In the genomic region with DNA sequence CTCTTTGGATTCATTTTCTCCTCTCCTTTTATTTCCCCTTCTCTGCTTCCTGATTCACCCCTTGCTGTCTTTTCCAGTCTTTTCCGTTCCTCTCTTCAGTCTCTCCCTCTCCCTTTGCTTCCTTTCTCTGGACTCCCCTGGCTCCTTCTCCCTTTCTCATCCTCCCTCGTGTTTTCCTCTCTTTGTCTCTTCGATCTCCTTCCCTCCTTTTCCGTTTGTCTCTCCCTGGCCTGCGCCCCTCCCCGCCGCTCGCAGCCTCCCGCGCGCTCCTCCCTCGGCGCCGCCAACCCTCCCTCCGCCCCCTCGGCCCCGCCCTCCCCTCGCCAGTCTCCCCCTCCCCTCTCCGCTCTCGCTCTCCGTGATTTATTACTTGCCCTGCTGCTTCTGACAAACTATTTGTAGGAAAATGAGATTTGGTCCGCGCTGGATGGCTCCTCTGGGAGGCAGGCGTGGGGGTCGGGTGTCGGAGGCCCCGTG, we compare ENCODE assay signal across 8 cellular contexts. TPM values are rescaled to one million over a fixed set of nuclear protein-coding genes. Genes with fewer than 3 reads are reported as not detected.
DNase-seq lines count a peak whose midpoint lies in the region; ATAC-seq, FAIRE-seq and TF ChIP-seq lines count a peak whose summit lies in the region.

No MANE protein-coding gene starts in this region.

- BruUV-seq in PC-9 (replicated peaks; lab: Mats Ljungman, UMichigan), result no TSS peak

- no peaks in the 10 kb centered on the region for H3K9me3 Mint-ChIP-seq in CD4-positive, alpha-beta memory T cell

- intact Hi-C loops in CD4-positive, alpha-beta memory T cell (cut with micrococcal nuclease), result no loop called here
- intact Hi-C loops in PC-9 (cut with micrococcal nuclease; ENCODE audit: unreplicated experiment), result no loop called here

- FAIRE-seq in urothelium cell line (lab: Jason Lieb, UNC), result peak; percentile 91

- no peak for ATAC-seq in GM18861 (IDR thresholded peaks at IDR 0.05; ENCODE audit: unreplicated experiment)

- no peak overlapping the region for H3K27ac ChIP-seq in CD4-positive, alpha-beta memory T cell (ENCODE audit: low read depth, low read length)
- H3K27ac ChIP-seq in PC-9 (0 out of 2 replicates have a peak overlapping the region, but pooled peaks have one; percentile 10), parathyroid adenoma (no peak overlapping the region)

- no peaks in the 10 kb centered on the region for H3K9me3 ChIP-seq in CD4-positive, alpha-beta memory T cell (ENCODE audit: control insufficient read depth in 1 of 2, low read length in 2 of 2)
- H3K9me3 ChIP-seq in PC-9 (ENCODE audit: insufficient read depth, low read depth) (no peaks in the 10 kb centered on the region), parathyroid adenoma (ENCODE audit: control insufficient read depth, low read length) (no peaks in the 10 kb centered on the region)

- peaks cover 6% of the 10 kb centered on the region for H3K4me1 ChIP-seq in CD4-positive, alpha-beta memory T cell (ENCODE audit: insufficient read depth, low read length)
- H3K4me1 ChIP-seq in PC-9 (replicated peaks; ENCODE audit: insufficient read depth) (peaks cover 30% of the 10 kb centered on the region), parathyroid adenoma (no peaks in the 10 kb centered on the region)

- H3K4me3 ChIP-seq in CD4-positive, alpha-beta memory T cell (ENCODE audit: low read length in 2 of 2), result no peak overlapping the region
- H3K4me3 ChIP-seq in PC-9 (peak overlapping the region; percentile 74), parathyroid adenoma (ENCODE audit: low read depth, low read length) (peak overlapping the region; percentile 20)

- H3K4me2 ChIP-seq in PC-9, result peak overlapping the region; percentile 74
- H3K4me2 ChIP-seq in parathyroid adenoma (ENCODE audit: low read length), result peak overlapping the region; percentile 66

- H3F3A ChIP-seq in PC-9 (ENCODE audit: insufficient read depth, low read depth), result peaks cover 14% of the 10 kb centered on the region

- no peaks in the 10 kb centered on the region for H3K27me3 ChIP-seq in CD4-positive, alpha-beta memory T cell (ENCODE audit: insufficient read depth, low read length)
- H3K27me3 ChIP-seq in PC-9 (ENCODE audit: insufficient read depth, low read depth) (no peaks in the 10 kb centered on the region), parathyroid adenoma (ENCODE audit: control insufficient read depth, insufficient read depth, low read length) (no peaks in the 10 kb centered on the region)

- no peaks in the 10 kb centered on the region for H4K20me1 ChIP-seq in PC-9 (ENCODE audit: insufficient read depth)

- H3K27me3 Mint-ChIP-seq in CD4-positive, alpha-beta memory T cell, result peaks cover 8 to 10% of the 10 kb centered on the region in 2 donors

- peaks cover 9 to 20% (median 12%) of the 10 kb centered on the region in 4 donors for H3K4me1 Mint-ChIP-seq in CD4-positive, alpha-beta memory T cell

- CTCF ChIA-PET in CD4-positive, alpha-beta memory T cell (lab: Charles Lee; ENCODE audit: partially characterized antibody), result no interaction called here
- CTCF ChIA-PET in PC-9 (lab: Charles Lee), result no interaction called here

- peak overlapping the region in 3 of 7 donors; percentile 42 to 77 (median 57) for H3K27ac Mint-ChIP-seq in CD4-positive, alpha-beta memory T cell

- H2AFZ ChIP-seq in PC-9 (peak overlapping the region; percentile 81), parathyroid adenoma (peak overlapping the region; percentile 74)

- H3K4me3 Mint-ChIP-seq in CD4-positive, alpha-beta memory T cell, result peak overlapping the region; percentile 67 to 82 (median 75)

- no peaks in the 10 kb centered on the region for H3K9me2 ChIP-seq in PC-9 (ENCODE audit: insufficient read depth)

- no peak overlapping the region for H3K9ac ChIP-seq in parathyroid adenoma

- H3K79me2 ChIP-seq in PC-9 (ENCODE audit: low read depth) (peaks cover 6% of the 10 kb centered on the region; the same call in 1 of the 2 replicates), parathyroid adenoma (no peaks in the 10 kb centered on the region)

- no peaks in the 10 kb centered on the region for H3K36me3 Mint-ChIP-seq in CD4-positive, alpha-beta memory T cell

- no peaks in the 10 kb centered on the region for H3K36me3 ChIP-seq in CD4-positive, alpha-beta memory T cell (ENCODE audit: insufficient read depth, low read length)
- H3K36me3 ChIP-seq in PC-9 (ENCODE audit: low read depth) (no peaks in the 10 kb centered on the region), parathyroid adenoma (ENCODE audit: control insufficient read depth, insufficient read depth, low read length) (no peaks in the 10 kb centered on the region)

- POLR2A ChIA-PET in CD4-positive, alpha-beta memory T cell (lab: Charles Lee; ENCODE audit: partially characterized antibody), result no interaction called here
- POLR2A ChIA-PET in PC-9 (lab: Charles Lee; ENCODE audit: unreplicated experiment), result no interaction called here

- DNase-seq in CD4-positive, alpha-beta memory T cell, result peak in 4 of 5 donors; percentile 9 to 26 (median 14)
- DNase-seq in HuH-7 (ENCODE audit: low spot score) (peak; percentile 76), PC-9 (peak; percentile 45 to 67), glomerular visceral epithelial cell (ENCODE audit: extremely low spot score) (peak; percentile 85), urothelium cell line (ENCODE audit: low spot score) (peak; percentile 96)
- peak; percentile 73 for DNase-seq in activated effector memory CD4-positive, alpha-beta T cell treated with anti-CD3 and anti-CD28 coated beads, Interleukin-2, amount 50 U/mL, for 16 hours

- TF ChIP-seq CTCF in PC-9 (conservative IDR thresholded peaks at IDR 0.05), result no peak
- no peak for TF ChIP-seq CTCF in parathyroid adenoma (IDR thresholded peaks at IDR 0.05)

RNA-seq across cellular contexts. Expression of a gene that starts 46.0 kb away (rescaled TPM):
- 1 to 10 TPM; 1.7 to 2.3 TPM for total RNA-seq in CD4-positive, alpha-beta memory T cell
- under 1 TPM; 0.19 to 0.80 TPM for polyA plus RNA-seq in CD4-positive, alpha-beta memory T cell
- total RNA-seq in PC-9 (2021), result 5.8 and 6.4 TPM in 2 replicates

Comparison
In these comparisons a context has a peak if more than half of its experiments do, and no peak if none do; other contexts are left out.
1. DNase-seq: peak in every context shown above with its lines; median percentile 96 in urothelium cell line; 85 in glomerular visceral epithelial cell; 76 in HuH-7; 73 in activated effector memory CD4-positive, alpha-beta T cell treated with anti-CD3 and anti-CD28 coated beads, Interleukin-2, amount 50 U/mL, for 16 hours; 56 in PC-9; 14 in CD4-positive, alpha-beta memory T cell.
2. H3K4me3 ChIP-seq: peak in PC-9 (single experiment) and parathyroid adenoma (single experiment); none in CD4-positive, alpha-beta memory T cell (0 of 2).